27 cellular contexts compared by ENCODE assay signal in the genomic region with DNA sequence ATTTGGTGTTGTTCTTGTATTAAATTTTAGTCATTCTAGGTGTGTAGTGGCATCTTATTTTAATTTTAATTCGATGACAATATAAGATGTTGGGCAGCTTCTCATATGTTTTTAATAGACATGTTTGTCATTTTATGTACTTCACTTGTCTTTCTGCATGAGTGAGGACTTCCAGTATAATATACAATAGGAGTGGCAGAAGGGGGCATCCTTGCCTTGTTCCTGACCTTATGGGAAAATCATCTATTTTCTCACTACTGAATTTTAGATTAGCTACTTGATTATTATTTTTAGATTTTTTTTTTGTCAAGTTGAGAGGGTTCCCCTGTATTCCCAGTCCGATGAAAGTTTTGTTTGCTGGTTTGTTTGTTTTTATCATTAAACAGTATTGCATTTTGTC.
"Had no signal": no experiment of that assay in that cellular context is flagged by ENCODE, and none has a peak within 500 bp of the region (broad histone marks: within the 10 kb centered on the region; RNA-seq: fewer than 3 reads in every experiment).

No MANE protein-coding gene starts in this region.

- H3K9me3 ChIP-seq: adrenal gland, SJCRH30 had no signal

- H3K27ac ChIP-seq: adrenal gland, brain microvascular endothelial cell, SJCRH30, SK-N-MC, WERI-Rb-1 had no signal

- DNase-seq: activated CD4-positive, alpha-beta T cell treated with anti-CD3 and anti-CD28 coated beads for 1 hour; activated CD4-positive, alpha-beta T cell treated with anti-CD3 and anti-CD28 coated beads for 48 hours; activated CD4-positive, CD25-positive, alpha-beta regulatory T cell; activated CD8-positive, alpha-beta T cell treated with anti-CD3 and anti-CD28 coated beads for 36 hours; activated gamma-delta T cell treated with Interleukin-2 at 50 U/mL for 16 hours; activated naive CD4-positive, alpha-beta T cell treated with anti-CD3 and anti-CD28 coated beads for 36 hours; activated T-cell treated with anti-CD3 and anti-CD28 coated beads, Interleukin-2, amount 50 U/mL, for 24 hours; adrenal gland; aorta; brain microvascular endothelial cell; central memory CD4-positive, alpha-beta T cell; NCI-H1105; NCI-H1417 treated with DMSO at 0.1 percent for 48 hours; NCI-H1694; NCI-H1930; NCI-H2081 treated with DMSO at 0.1 percent for 48 hours; NCI-H226; NCI-H446 treated with DMSO at 0.1 percent for 48 hours; NCI-H524; NCI-H69; SHP77; SJCRH30; T1000; WERI-Rb-1 had no signal

- H3K27me3 ChIP-seq: adrenal gland, brain microvascular endothelial cell, SJCRH30 had no signal

- H3K27me3 Mint-ChIP-seq: activated CD8-positive, alpha-beta T cell treated with anti-CD3 and anti-CD28 coated beads for 36 hours; activated T-cell treated with anti-CD3 and anti-CD28 coated beads, Interleukin-2, amount 50 U/mL, for 24 hours had no signal

- H3K27ac Mint-ChIP-seq: activated CD8-positive, alpha-beta T cell treated with anti-CD3 and anti-CD28 coated beads for 36 hours; activated naive CD4-positive, alpha-beta T cell treated with anti-CD3 and anti-CD28 coated beads for 36 hours; activated naive CD4-positive, alpha-beta T cell treated with anti-CD3 and anti-CD28 coated beads, Interleukin-2, amount 50 U/mL, for 72 hours; activated T-cell treated with anti-CD3 and anti-CD28 coated beads, Interleukin-2, amount 50 U/mL, for 24 hours; activated T-helper 1 cell treated with anti-CD3 and anti-CD28 coated beads, Interleukin-12 subunit alpha, Interleukin-12 subunit beta, Interleukin-2, Interleukin-4 antibody, amounts not matched to agents 30 ng/mL and 10 ng/mL and 1 ng/mL, durations not matched to agents 14 hours and 24 hours and 36 hours had no signal

- H3K36me3 ChIP-seq: adrenal gland, brain microvascular endothelial cell, SJCRH30, WERI-Rb-1 had no signal

- H3K4me1 ChIP-seq: adrenal gland, SJCRH30 had no signal

- H3K4me3 Mint-ChIP-seq: activated CD8-positive, alpha-beta T cell treated with anti-CD3 and anti-CD28 coated beads for 36 hours; activated naive CD4-positive, alpha-beta T cell treated with anti-CD3 and anti-CD28 coated beads for 36 hours; activated T-cell treated with anti-CD3 and anti-CD28 coated beads, Interleukin-2, amount 50 U/mL, for 24 hours; activated T-helper 1 cell treated with anti-CD3 and anti-CD28 coated beads, Interleukin-12 subunit alpha, Interleukin-12 subunit beta, Interleukin-2, Interleukin-4 antibody, amounts not matched to agents 30 ng/mL and 10 ng/mL and 1 ng/mL, durations not matched to agents 14 hours and 24 hours and 36 hours had no signal

- H3K4me3 ChIP-seq: adrenal gland, SJCRH30, SK-N-MC had no signal

- H3K36me3 Mint-ChIP-seq: activated naive CD4-positive, alpha-beta T cell treated with anti-CD3 and anti-CD28 coated beads, Interleukin-2, amount 50 U/mL, for 72 hours had no signal

- ATAC-seq: activated CD8-positive, alpha-beta T cell treated with anti-CD3 and anti-CD28 coated beads for 36 hours; activated naive CD4-positive, alpha-beta T cell treated with anti-CD3 and anti-CD28 coated beads, Interleukin-2, amount 50 U/mL, for 72 hours had no signal
